ENCODE assay signal across 14 cellular contexts in the genomic region with DNA sequence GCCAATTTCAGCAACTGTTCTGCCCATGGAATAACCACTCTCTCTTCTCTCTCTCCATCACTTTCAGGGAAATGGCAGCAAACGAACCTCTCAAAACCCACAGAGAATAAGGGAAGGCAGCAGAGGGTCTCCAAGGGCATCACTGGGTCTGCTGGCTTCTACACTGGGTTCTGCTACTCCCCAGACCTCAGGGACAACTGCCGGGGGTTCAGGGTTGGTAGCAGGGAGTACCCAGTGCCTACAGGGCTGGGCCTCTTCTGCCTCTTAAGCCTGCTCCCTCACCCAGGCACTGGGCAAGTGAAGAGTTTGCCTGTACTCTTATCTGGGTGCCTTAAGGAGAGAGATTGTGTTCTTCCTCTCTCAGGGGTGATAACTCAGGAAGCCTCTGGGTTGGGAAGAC. TPM values are rescaled to one million over a fixed set of nuclear protein-coding genes. Genes with fewer than 3 reads are reported as not detected.
DNase-seq lines count a peak whose midpoint lies in the region; ATAC-seq and TF ChIP-seq lines count a peak whose summit lies in the region.
"Had no signal": no experiment of that assay in that cellular context is flagged by ENCODE, and none has a peak within 500 bp of the region (broad histone marks: within the 10 kb centered on the region; RNA-seq: fewer than 3 reads in every experiment).

No MANE protein-coding gene starts in this region.

- H3K27ac Mint-ChIP-seq in activated naive CD4-positive, alpha-beta T cell treated with anti-CD3 and anti-CD28 coated beads for 36 hours, result peak overlapping the region; percentile 95
- H3K27ac Mint-ChIP-seq in activated CD4-positive, alpha-beta memory T cell treated with anti-CD3 and anti-CD28 coated beads for 36 hours, result peak overlapping the region; percentile 95

- H3K27me3 ChIP-seq in esophagus muscularis mucosa (no peaks in the 10 kb centered on the region), spleen (replicated peaks in 1 of 7) (no peaks in the 10 kb centered on the region)

- H3K27me3 Mint-ChIP-seq in activated naive CD4-positive, alpha-beta T cell treated with anti-CD3 and anti-CD28 coated beads for 36 hours (ENCODE audit: low read depth), result no peaks in the 10 kb centered on the region
- no peaks in the 10 kb centered on the region for H3K27me3 Mint-ChIP-seq in activated CD4-positive, alpha-beta memory T cell treated with anti-CD3 and anti-CD28 coated beads for 36 hours

- POLR2A ChIA-PET in activated CD4-positive, alpha-beta memory T cell treated with anti-CD3 and anti-CD28 coated beads for 36 hours (lab: Charles Lee), result interaction anchor here (4.6 kb wide), 1 partner anchor 75 kb away, joined by 33 read pairs; a partner anchor contains a TSS

- TF ChIP-seq POLR2A in esophagus muscularis mucosa (IDR thresholded peaks at IDR 0.05; ENCODE audit: low read depth) (no peak), spleen (IDR thresholded peaks at IDR 0.05) (no peak)

- H3K36me3 Mint-ChIP-seq in activated naive CD4-positive, alpha-beta T cell treated with anti-CD3 and anti-CD28 coated beads for 36 hours (ENCODE audit: low read depth), result peaks cover 18% of the 10 kb centered on the region
- peaks cover 29% of the 10 kb centered on the region for H3K36me3 Mint-ChIP-seq in activated CD4-positive, alpha-beta memory T cell treated with anti-CD3 and anti-CD28 coated beads for 36 hours

- no peak for DNase-seq in activated naive CD4-positive, alpha-beta T cell treated with anti-CD3 and anti-CD28 coated beads for 36 hours
- no peak for DNase-seq in activated naive CD4-positive, alpha-beta T cell treated with Interleukin-2 at 50 U/mL for 16 hours
- no peak for DNase-seq in activated CD4-positive, alpha-beta memory T cell treated with anti-CD3 and anti-CD28 coated beads for 36 hours
- DNase-seq in esophagus muscularis mucosa (ENCODE audit: extremely low spot score) (no peak), spleen (peak; percentile 68), CD1c-positive myeloid dendritic cell (ENCODE audit: extremely low spot score) (no peak), OCI-M1 (lab: John Stamatoyannopoulos, UW) (no peak)
- DNase-seq: activated CD4-positive, alpha-beta T cell treated with anti-CD3 and anti-CD28 coated beads, Interleukin-2, amount 50 U/mL, for 1 hour; occipital lobe; SW 1271 had no signal

- H3K27ac ChIP-seq in esophagus muscularis mucosa (replicated peaks in 1 of 4), result peak overlapping the region; percentile 21 to 100 (median 97)
- H3K27ac ChIP-seq in spleen, result peak overlapping the region; percentile 61 to 100 (median 86)
- H3K27ac ChIP-seq: PC-9 had no signal

- H3K4me1 ChIP-seq in esophagus muscularis mucosa (peaks cover 42 to 52% (median 47%) of the 10 kb centered on the region in 4 donors), spleen (peaks cover 48 to 84% (median 66%) of the 10 kb centered on the region in 6 donors)

- intact Hi-C loops in activated naive CD4-positive, alpha-beta T cell treated with anti-CD3 and anti-CD28 coated beads for 36 hours (cut with micrococcal nuclease), result loop anchor here (1.0 to 5.0 kb wide), 2 partner anchors 35 to 308 kb away; a partner anchor contains a TSS
- intact Hi-C loops in activated CD4-positive, alpha-beta memory T cell treated with anti-CD3 and anti-CD28 coated beads for 36 hours (cut with micrococcal nuclease), result loop anchor here (1.0 to 10.0 kb wide), 3 partner anchors 35 to 390 kb away; a partner anchor contains a TSS
- intact Hi-C loops in esophagus muscularis mucosa (cut with DNase I), result loop anchor here (5.0 kb wide), 1 partner anchor 57 kb away; a partner anchor contains a TSS
- intact Hi-C loops in spleen (cut with DNase I; ENCODE audit: low total_unique reads), result loop anchor here (5.0 kb wide), 1 partner anchor 72 kb away; a partner anchor contains a TSS

- CTCF ChIA-PET in activated naive CD4-positive, alpha-beta T cell treated with anti-CD3 and anti-CD28 coated beads for 36 hours (lab: Charles Lee), result interaction anchor here (1.7 to 2.6 kb wide), 3 partner anchors 30 to 39 kb away, joined by 4 to 23 read pairs (median 10); no protein-coding TSS in a partner anchor
- CTCF ChIA-PET in activated CD4-positive, alpha-beta memory T cell treated with anti-CD3 and anti-CD28 coated beads for 36 hours (lab: Charles Lee), result interaction anchor here (3.5 to 6.0 kb wide), 2 partner anchors 34 to 74 kb away, joined by 16 to 58 read pairs; a partner anchor contains a TSS

- H3K9me3 Mint-ChIP-seq in activated naive CD4-positive, alpha-beta T cell treated with anti-CD3 and anti-CD28 coated beads for 36 hours, result no peaks in the 10 kb centered on the region
- H3K9me3 Mint-ChIP-seq in activated CD4-positive, alpha-beta memory T cell treated with anti-CD3 and anti-CD28 coated beads for 36 hours, result no peaks in the 10 kb centered on the region

- H3K36me3 ChIP-seq in esophagus muscularis mucosa, result peaks cover 2 to 52% (median 46%) of the 10 kb centered on the region in 4 donors
- H3K36me3 ChIP-seq in spleen, result peaks cover 0 to 53% (median 9%) of the 10 kb centered on the region in 6 donors

- H3K4me3 ChIP-seq in esophagus muscularis mucosa, result no peak overlapping the region
- peak overlapping the region in 1 of 8 donors; percentile 50 for H3K4me3 ChIP-seq in spleen
- H3K4me3 ChIP-seq: PC-9, thoracic aorta had no signal

- 92% methylated on average over 2 of the region's 2 CpGs for WGBS in esophagus muscularis mucosa
- WGBS in spleen, 5 donors, result 79 to 95% (median 92%) methylated on average over 2 of the region's 2 CpGs

- no peaks in the 10 kb centered on the region for H3K9me3 ChIP-seq in esophagus muscularis mucosa
- no peaks in the 10 kb centered on the region for H3K9me3 ChIP-seq in spleen
- H3K9me3 ChIP-seq: thoracic aorta had no signal

- no peak overlapping the region for H3K4me3 Mint-ChIP-seq in activated naive CD4-positive, alpha-beta T cell treated with anti-CD3 and anti-CD28 coated beads for 36 hours
- no peak overlapping the region for H3K4me3 Mint-ChIP-seq in activated CD4-positive, alpha-beta memory T cell treated with anti-CD3 and anti-CD28 coated beads for 36 hours

- peaks cover 60% of the 10 kb centered on the region for H3K4me1 Mint-ChIP-seq in activated naive CD4-positive, alpha-beta T cell treated with anti-CD3 and anti-CD28 coated beads for 36 hours (ENCODE audit: low read depth)
- peaks cover 60% of the 10 kb centered on the region for H3K4me1 Mint-ChIP-seq in activated CD4-positive, alpha-beta memory T cell treated with anti-CD3 and anti-CD28 coated beads for 36 hours (ENCODE audit: low read depth)

- no peak for TF ChIP-seq EP300 in esophagus muscularis mucosa (IDR thresholded peaks at IDR 0.05)

- no peak for ATAC-seq in GM21619 (IDR thresholded peaks at IDR 0.05; ENCODE audit: unreplicated experiment)
- ATAC-seq: HCT116 had no signal

- no peak for TF ChIP-seq CTCF in esophagus muscularis mucosa (IDR thresholded peaks at IDR 0.05)
- no peak for TF ChIP-seq CTCF in spleen (IDR thresholded peaks at IDR 0.05 in 8 of 11, conservative IDR thresholded peaks at IDR 0.05 in 3 of 11)

RNA-seq across cellular contexts. Expression of a gene that starts 2.5 kb away (rescaled TPM):
- total RNA-seq in activated naive CD4-positive, alpha-beta T cell treated with anti-CD3 and anti-CD28 coated beads for 36 hours, result 1 to 10 TPM; 9.4 to 9.5 TPM
- 10 to 100 TPM in 1 of 2 experiments, 1 to 10 TPM in 1; 9.5 to 10.9 TPM for total RNA-seq in activated CD4-positive, alpha-beta memory T cell treated with anti-CD3 and anti-CD28 coated beads for 36 hours
- 10 to 100 TPM; 22.0 to 29.8 (median 26.2) TPM for total RNA-seq in esophagus muscularis mucosa
- total RNA-seq in spleen, result 10 to 100 TPM; 22.1 to 39.4 (median 28.6) TPM
- polyA plus RNA-seq in spleen, result 10 to 100 TPM; 18.2 to 27.4 (median 25.4) TPM

RNA-seq across cellular contexts. Expression of a gene that starts 3.0 kb away (rescaled TPM):
- total RNA-seq in activated naive CD4-positive, alpha-beta T cell treated with anti-CD3 and anti-CD28 coated beads for 36 hours, result 100 to 1,000 TPM; 463 to 491 TPM
- 100 to 1,000 TPM; 497 to 514 TPM for total RNA-seq in activated CD4-positive, alpha-beta memory T cell treated with anti-CD3 and anti-CD28 coated beads for 36 hours
- 100 to 1,000 TPM; 380 to 521 (median 480) TPM for total RNA-seq in esophagus muscularis mucosa
- total RNA-seq in spleen, result 100 to 1,000 TPM; 452 to 693 (median 522) TPM
- polyA plus RNA-seq in spleen, result 100 to 1,000 TPM; 226 to 346 (median 297) TPM

RNA-seq across cellular contexts. Expression of a gene that starts 7.5 kb away (rescaled TPM):
- 1 to 10 TPM; 2.5 to 2.7 TPM for total RNA-seq in activated naive CD4-positive, alpha-beta T cell treated with anti-CD3 and anti-CD28 coated beads for 36 hours
- 1 to 10 TPM; 2.4 to 2.6 TPM for total RNA-seq in activated CD4-positive, alpha-beta memory T cell treated with anti-CD3 and anti-CD28 coated beads for 36 hours
- 1 to 10 TPM; 1.7 to 5.8 (median 3.8) TPM for total RNA-seq in esophagus muscularis mucosa
- total RNA-seq in spleen, result 10 to 100 TPM in 3 of 7 donors, 1 to 10 TPM in 4; 4.2 to 15.5 (median 7.0) TPM
- 10 to 100 TPM; 13.0 to 35.0 (median 32.9) TPM for polyA plus RNA-seq in spleen

RNA-seq across cellular contexts. Expression of a gene that starts 14.4 kb away (rescaled TPM):
- total RNA-seq in activated naive CD4-positive, alpha-beta T cell treated with anti-CD3 and anti-CD28 coated beads for 36 hours, result 10 to 100 TPM in 1 of 2 experiments, 1 to 10 TPM in 1; 9.1 to 10.1 TPM
- total RNA-seq in activated CD4-positive, alpha-beta memory T cell treated with anti-CD3 and anti-CD28 coated beads for 36 hours, result 10 to 100 TPM; 12.0 to 12.8 TPM
- total RNA-seq in esophagus muscularis mucosa (10 to 100 TPM in 1 of 4 donors, 1 to 10 TPM in 3; 4.5 to 11.4 (median 7.4) TPM), spleen (10 to 100 TPM; 10.9 to 27.7 (median 17.9) TPM)
- 10 to 100 TPM in 1 of 3 donors, 1 to 10 TPM in 2; 6.2 to 10.6 (median 9.6) TPM for polyA plus RNA-seq in spleen

RNA-seq across cellular contexts. Expression of a gene that starts 55.3 kb away (rescaled TPM):
- total RNA-seq in activated naive CD4-positive, alpha-beta T cell treated with anti-CD3 and anti-CD28 coated beads for 36 hours, result 1 to 10 TPM; 6.9 to 8.2 TPM
- total RNA-seq in activated CD4-positive, alpha-beta memory T cell treated with anti-CD3 and anti-CD28 coated beads for 36 hours, result 1 to 10 TPM; 9.4 to 9.6 TPM
- total RNA-seq in esophagus muscularis mucosa (100 to 1,000 TPM in 3 of 4 donors, 10 to 100 TPM in 1; 89.3 to 190 (median 135) TPM), spleen (10 to 100 TPM; 24.9 to 42.7 (median 31.0) TPM)
- 1 to 10 TPM; 3.0 to 8.9 (median 6.3) TPM for polyA plus RNA-seq in spleen
